8 cellular contexts compared by ENCODE assay signal in genomic region chr4:153344131-153345010, GRCh38. TPM values are rescaled to one million over a fixed set of nuclear protein-coding genes. Genes with fewer than 3 reads are reported as not detected.
DNase-seq lines count a peak whose midpoint lies in the region; ATAC-seq and TF ChIP-seq lines count a peak whose summit lies in the region.

A gene with protein sequence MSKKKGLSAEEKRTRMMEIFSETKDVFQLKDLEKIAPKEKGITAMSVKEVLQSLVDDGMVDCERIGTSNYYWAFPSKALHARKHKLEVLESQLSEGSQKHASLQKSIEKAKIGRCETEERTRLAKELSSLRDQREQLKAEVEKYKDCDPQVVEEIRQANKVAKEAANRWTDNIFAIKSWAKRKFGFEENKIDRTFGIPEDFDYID (plus strand): TSS chr4:153344688. CDS start chr4:153344738, 50 bp downstream.

- H3K27me3 Mint-ChIP-seq in CD14-positive monocyte (ENCODE audit: low read depth in 3 of 3), result peaks cover 8 to 13% (median 9%) of the 10 kb centered on the region in 3 donors
- H3K27me3 Mint-ChIP-seq in activated CD4-positive, alpha-beta T cell treated with anti-CD3 and anti-CD28 coated beads, Interleukin-2, amount 10 ng/mL, durations not matched to agents 24 days and 14 days, result peaks cover 10% of the 10 kb centered on the region

- TF ChIP-seq CTCF in CD14-positive monocyte (IDR thresholded peaks at IDR 0.05), result peak; percentile 99

- H3K4me3 Mint-ChIP-seq in CD14-positive monocyte, result peak within 1 kb of the TSS; percentile 88 to 95
- peak within 1 kb of the TSS; percentile 93 for H3K4me3 Mint-ChIP-seq in activated CD4-positive, alpha-beta T cell treated with anti-CD3 and anti-CD28 coated beads, Interleukin-2, amount 10 ng/mL, durations not matched to agents 24 days and 14 days

- H3K27ac Mint-ChIP-seq in CD14-positive monocyte, result peak within 1 kb of the TSS in 3 of 7 donors; percentile 3 to 25 (median 18)
- H3K27ac Mint-ChIP-seq in activated CD4-positive, alpha-beta T cell treated with anti-CD3 and anti-CD28 coated beads, Interleukin-2, amount 10 ng/mL, durations not matched to agents 24 days and 14 days, result peak within 1 kb of the TSS; percentile 90

- intact Hi-C loops in CD14-positive monocyte (cut with micrococcal nuclease), result loop anchor here (5.0 to 10.0 kb wide), 4 partner anchors 88 to 410 kb away; no protein-coding TSS in a partner anchor
- intact Hi-C loops in activated CD4-positive, alpha-beta T cell treated with anti-CD3 and anti-CD28 coated beads, Interleukin-2, amount 10 ng/mL, durations not matched to agents 24 days and 14 days (cut with micrococcal nuclease), result loop anchor here (1.0 to 2.0 kb wide), 7 partner anchors 90 to 406 kb away; no protein-coding TSS in a partner anchor

- ATAC-seq in GM19324 (IDR thresholded peaks at IDR 0.05; ENCODE audit: low FRiP score, unreplicated experiment) (peak; percentile 85), HG03460 (IDR thresholded peaks at IDR 0.05; ENCODE audit: unreplicated experiment) (peak; percentile 74), left lobe of liver (peak; percentile 96)

- H3K36me3 Mint-ChIP-seq in CD14-positive monocyte, result no peaks in the 10 kb centered on the region
- no peaks in the 10 kb centered on the region for H3K36me3 Mint-ChIP-seq in activated CD4-positive, alpha-beta T cell treated with anti-CD3 and anti-CD28 coated beads, Interleukin-2, amount 10 ng/mL, durations not matched to agents 24 days and 14 days (ENCODE audit: low read depth)

- DNase-seq in CD14-positive monocyte (ENCODE audit: low spot score) (peak; percentile 72), NCI-H526 (lab: John Stamatoyannopoulos, UW) (peak; percentile 64 to 94), cortex of kidney (lab: John Stamatoyannopoulos, UW) (peak; percentile 11), left lobe of liver (ENCODE audit: low spot score) (peak; percentile 82)
- DNase-seq in activated CD4-positive, alpha-beta T cell treated with anti-CD3 and anti-CD28 coated beads, Interleukin-2, amount 10 ng/mL, durations not matched to agents 24 days and 14 days, result peak; percentile 98
- DNase-seq in stimulated activated CD4-positive, alpha-beta T cell treated with anti-CD3 and anti-CD28 coated beads, Interleukin-2, amount 100 ng/mL, for 4 hours (ENCODE audit: low read depth), result peak; percentile 89

- peaks cover 43% of the 10 kb centered on the region for H3K4me1 Mint-ChIP-seq in CD14-positive monocyte
- peaks cover 46% of the 10 kb centered on the region for H3K4me1 Mint-ChIP-seq in activated CD4-positive, alpha-beta T cell treated with anti-CD3 and anti-CD28 coated beads, Interleukin-2, amount 10 ng/mL, durations not matched to agents 24 days and 14 days

- no peaks in the 10 kb centered on the region for H3K9me3 Mint-ChIP-seq in CD14-positive monocyte
- H3K9me3 Mint-ChIP-seq in activated CD4-positive, alpha-beta T cell treated with anti-CD3 and anti-CD28 coated beads, Interleukin-2, amount 10 ng/mL, durations not matched to agents 24 days and 14 days, result no peaks in the 10 kb centered on the region

RNA-seq across cellular contexts. Expression of the gene that starts here (rescaled TPM):
- polyA plus RNA-seq in CD14-positive monocyte, result not detected
- total RNA-seq in activated CD4-positive, alpha-beta T cell treated with anti-CD3 and anti-CD28 coated beads, Interleukin-2, amount 10 ng/mL, durations not matched to agents 24 days and 14 days, result 15.0 and 18.8 TPM in 2 replicates
- total RNA-seq in left lobe of liver, result not detected

Comparison
In these comparisons a context has a peak if more than half of its experiments do, and no peak if none do; other contexts are left out.
1. Peak in every context shown above with its lines: DNase-seq and ATAC-seq.
2. RNA of the gene that starts here (total RNA-seq): 15.0 to 18.8 TPM in activated CD4-positive, alpha-beta T cell treated with anti-CD3 and anti-CD28 coated beads, Interleukin-2, amount 10 ng/mL, durations not matched to agents 24 days and 14 days; not detected in left lobe of liver (single experiment); every median in the first group is over 10 times any median in the second.
3. Peak in DNase-seq in CD14-positive monocyte; RNA of the gene not detected or under 1 TPM.
4. Peak in DNase-seq and ATAC-seq in left lobe of liver; RNA of the gene not detected or under 1 TPM.
5. DNase-seq: peak in every context shown above with its lines; median percentile 98 in activated CD4-positive, alpha-beta T cell treated with anti-CD3 and anti-CD28 coated beads, Interleukin-2, amount 10 ng/mL, durations not matched to agents 24 days and 14 days; 89 in stimulated activated CD4-positive, alpha-beta T cell treated with anti-CD3 and anti-CD28 coated beads, Interleukin-2, amount 100 ng/mL, for 4 hours; 82 in left lobe of liver; 79 in NCI-H526; 72 in CD14-positive monocyte; 11 in cortex of kidney.